25 cellular contexts compared by ENCODE assay signal in the genomic region with DNA sequence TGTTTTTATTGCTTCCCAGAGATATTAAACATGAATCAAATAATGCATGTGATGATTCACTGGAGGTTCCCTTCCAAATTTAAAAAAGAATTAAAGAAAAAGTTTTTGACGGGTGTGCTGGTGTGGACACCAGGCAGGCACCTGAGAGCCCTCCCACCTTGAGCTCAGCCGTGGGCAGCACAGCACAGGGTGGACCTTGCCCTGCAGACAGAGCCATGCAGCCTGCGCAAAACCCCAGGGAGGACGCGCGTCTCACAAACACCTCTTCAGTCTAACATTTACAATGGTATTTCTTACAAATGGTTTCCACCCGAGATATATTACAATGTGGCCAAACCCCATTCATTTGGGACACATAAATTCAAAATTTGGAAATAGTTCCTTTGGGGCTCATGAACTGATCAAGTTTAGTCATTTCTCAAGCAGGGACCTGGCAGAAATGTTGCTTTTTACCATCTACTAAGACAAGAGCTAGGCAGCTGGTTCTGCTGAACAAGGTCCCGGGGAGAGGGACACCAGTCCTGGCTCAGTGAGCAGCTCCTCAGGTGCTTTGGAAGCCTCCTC. TPM values are rescaled to one million over a fixed set of nuclear protein-coding genes. Genes with fewer than 3 reads are reported as not detected.
DNase-seq lines count a peak whose midpoint lies in the region; ATAC-seq, FAIRE-seq and TF ChIP-seq lines count a peak whose summit lies in the region.
"Had no signal": no experiment of that assay in that cellular context is flagged by ENCODE, and none has a peak within 500 bp of the region (broad histone marks: within the 10 kb centered on the region; RNA-seq: fewer than 3 reads in every experiment).

No MANE protein-coding gene starts in this region.

- WGBS in small intestine, 3 donors = 48 to 74% (median 71%) methylated on average over 8 of the region's 8 CpGs

- POLR2A ChIA-PET in CD4-positive, alpha-beta T cell (lab: Charles Lee) = interaction anchor here (1.4 kb wide), 1 partner anchor 283 kb away, joined by 3 read pairs; no protein-coding TSS in a partner anchor
- POLR2A ChIA-PET in PC-3 (lab: Charles Lee; ENCODE audit: unreplicated experiment) = no interaction called here
- POLR2A ChIA-PET in GM10248 (lab: Yijun Ruan, JAX) = no interaction called here

- peaks cover 66% of the 10 kb centered on the region for H3K79me2 ChIP-seq in PC-3 (ENCODE audit: low read length)

- BruUV-seq in PC-3 (replicated peaks; lab: Mats Ljungman, UMichigan) = no TSS peak

- H3K27me3 ChIP-seq in CD4-positive, alpha-beta T cell (ENCODE audit: control insufficient read depth, insufficient read depth, low read length) = no peaks in the 10 kb centered on the region
- H3K27me3 ChIP-seq in PC-3 (ENCODE audit: low read length) = no peaks in the 10 kb centered on the region
- no peaks in the 10 kb centered on the region for H3K27me3 ChIP-seq in small intestine (ENCODE audit: control insufficient read depth in 2 of 2, insufficient read depth in 2 of 2, low read length in 2 of 2)

- peak overlapping the region; percentile 86 for H3K27ac Mint-ChIP-seq in CD4-positive, alpha-beta T cell
- H3K27ac Mint-ChIP-seq: activated CD4-positive, alpha-beta memory T cell treated with anti-CD3 and anti-CD28 coated beads for 36 hours; nephron progenitor cell had no signal

- H3K4me3 Mint-ChIP-seq in CD4-positive, alpha-beta T cell = no peak overlapping the region
- H3K4me3 Mint-ChIP-seq: activated B cell treated with CpG ODN at 0.5 μM for 24 hours; activated CD4-positive, alpha-beta memory T cell treated with anti-CD3 and anti-CD28 coated beads for 36 hours; central memory CD8-positive, alpha-beta T cell; nephron progenitor cell had no signal

- no peak for TF ChIP-seq CTCF in CD4-positive, alpha-beta T cell (IDR thresholded peaks at IDR 0.05)
- TF ChIP-seq CTCF in PC-3 (conservative IDR thresholded peaks at IDR 0.05; ENCODE audit: low read depth, low read length) = no peak
- no peak for TF ChIP-seq CTCF in coronary artery (IDR thresholded peaks at IDR 0.05)
- TF ChIP-seq CTCF in GM10248 (IDR thresholded peaks at IDR 0.05; ENCODE audit: control extremely low read depth, extremely low read depth, low read depth, missing control alignments) = no peak

- H4K20me1 ChIP-seq in PC-3 (ENCODE audit: low read length) = no peaks in the 10 kb centered on the region

- no peaks in the 10 kb centered on the region for H3K9me3 ChIP-seq in CD4-positive, alpha-beta T cell (ENCODE audit: control insufficient read depth, low read length)
- H3K9me3 ChIP-seq in PC-3 (ENCODE audit: low read length) (no peaks in the 10 kb centered on the region), small intestine (ENCODE audit: control insufficient read depth, low read depth) (no peaks in the 10 kb centered on the region)

- ATAC-seq in CD4-positive, alpha-beta T cell (ENCODE audit: poor library complexity) = no peak
- no peak; the same call in 1 of the 2 replicates for ATAC-seq in PC-3
- ATAC-seq in left lobe of liver = peak; percentile 57
- ATAC-seq: sciatic nerve had no signal

- H3K4me3 ChIP-seq in PC-3 (ENCODE audit: low read length) (no peak overlapping the region), small intestine (ENCODE audit: low read depth in 1 of 2, low read length in 2 of 2) (no peak overlapping the region), coronary artery (no peak overlapping the region)

- H2AFZ ChIP-seq in PC-3 (ENCODE audit: low read length) = no peak overlapping the region

- peaks cover 73% of the 10 kb centered on the region for H3K4me1 ChIP-seq in PC-3 (ENCODE audit: insufficient read depth, low read length)
- H3K4me1 ChIP-seq in small intestine (ENCODE audit: control insufficient read depth in 2 of 2, insufficient read depth in 1 of 2, low read depth in 1 of 2, low read length in 1 of 2) = peaks cover 9 to 16% of the 10 kb centered on the region in 2 donors

- no peak overlapping the region for H3K27ac ChIP-seq in CD4-positive, alpha-beta T cell (ENCODE audit: low read depth, low read length)
- H3K27ac ChIP-seq in PC-3 (ENCODE audit: low read length) (peak overlapping the region; percentile 99), small intestine (ENCODE audit: low read depth in 1 of 2, low read length in 1 of 2) (peak overlapping the region; percentile 37 to 59), coronary artery (no peak overlapping the region)
- H3K27ac ChIP-seq: epithelial cell of prostate had no signal

- H3K36me3 Mint-ChIP-seq in CD4-positive, alpha-beta T cell (ENCODE audit: low read depth) = peaks cover 46% of the 10 kb centered on the region

- H3K9me3 Mint-ChIP-seq in CD4-positive, alpha-beta T cell = no peaks in the 10 kb centered on the region
- H3K9me3 Mint-ChIP-seq: activated B cell treated with CpG ODN at 0.5 μM for 24 hours; activated CD4-positive, alpha-beta memory T cell treated with anti-CD3 and anti-CD28 coated beads for 36 hours; central memory CD8-positive, alpha-beta T cell had no signal

- FAIRE-seq in small intestine (lab: Jason Lieb, UNC) = no peak
- FAIRE-seq: GM12891 had no signal

- H3K36me3 ChIP-seq in PC-3 (ENCODE audit: low read depth, low read length) (peaks cover 47% of the 10 kb centered on the region), small intestine (ENCODE audit: control insufficient read depth in 2 of 2, insufficient read depth in 2 of 2, low read length in 2 of 2) (peaks cover 0 to 3% of the 10 kb centered on the region in 2 donors)

- H3K4me2 ChIP-seq in PC-3 (ENCODE audit: low read length) = peak overlapping the region; percentile 23

- intact Hi-C loops in CD4-positive, alpha-beta T cell (cut with DNase I, micrococcal nuclease) = loop anchor here in 1 of 2 experiments (10.0 kb wide), 1 partner anchor 328 kb away; no protein-coding TSS in a partner anchor
- intact Hi-C loops in PC-3 (cut with micrococcal nuclease) = no loop called here

- H3K27me3 Mint-ChIP-seq in CD4-positive, alpha-beta T cell = no peaks in the 10 kb centered on the region
- H3K27me3 Mint-ChIP-seq: activated B cell treated with CpG ODN at 0.5 μM for 24 hours; activated CD4-positive, alpha-beta memory T cell treated with anti-CD3 and anti-CD28 coated beads for 36 hours; central memory CD8-positive, alpha-beta T cell had no signal

- peaks cover 29% of the 10 kb centered on the region for H3F3A ChIP-seq in PC-3 (ENCODE audit: low read length, unreplicated experiment)

- peak overlapping the region; percentile 48 for H3K9ac ChIP-seq in PC-3 (ENCODE audit: low read length)

- peaks cover 61% of the 10 kb centered on the region for H3K4me1 Mint-ChIP-seq in CD4-positive, alpha-beta T cell (ENCODE audit: low read depth)

- no peaks in the 10 kb centered on the region for H3K9me2 ChIP-seq in PC-3 (replicated peaks; ENCODE audit: low read length)

- no peak for DNase-seq in CD4-positive, alpha-beta T cell
- DNase-seq in PC-3 (no peak), left lobe of liver (ENCODE audit: low spot score) (peak; percentile 75), small intestine (peak; percentile 59), coronary artery (ENCODE audit: low spot score) (no peak), NCI-H82 (lab: John Stamatoyannopoulos, UW) (no peak), OCI-M2 (lab: John Stamatoyannopoulos, UW; ENCODE audit: unreplicated experiment) (no peak), GM10248 (ENCODE audit: extremely low spot score) (no peak)
- DNase-seq: activated B cell treated with CpG ODN at 0.5 μM for 24 hours; activated CD4-positive, alpha-beta memory T cell treated with anti-CD3 and anti-CD28 coated beads for 36 hours; activated gamma-delta T cell; Calu3; midbrain; NCI-H1092 treated with DMSO at 0.1 percent for 48 hours; NCI-H1930; nephron progenitor cell; posterior cingulate gyrus; SHP77 treated with DMSO at 0.1 percent for 48 hours; stimulated activated CD4-positive, alpha-beta T cell treated with anti-CD3 and anti-CD28 coated beads, Interleukin-15, amount 100 ng/mL, for 24 hours; SW 1271; trophoblast cell had no signal

- CTCF ChIA-PET in CD4-positive, alpha-beta T cell (lab: Charles Lee) = interaction anchor here (1.0 kb wide), 1 partner anchor 98 kb away, joined by 3 read pairs; no protein-coding TSS in a partner anchor
- CTCF ChIA-PET in PC-3 (lab: Charles Lee) = interaction anchor here (0.5 kb wide), 1 partner anchor 138 kb away, joined by 3 read pairs; no protein-coding TSS in a partner anchor
- CTCF ChIA-PET in GM10248 (lab: Yijun Ruan, JAX) = interaction anchor here (0.6 to 1.6 kb wide), 5 partner anchors 10 to 331 kb away, joined by 3 to 6 read pairs (median 4); no protein-coding TSS in a partner anchor

RNA-seq across cellular contexts. Expression of a gene that starts 45.4 kb away (rescaled TPM):
- total RNA-seq in CD4-positive, alpha-beta T cell = 100 to 1,000 TPM; 162 to 164 TPM
- 712 and 714 TPM in 2 replicates for total RNA-seq in PC-3 (2014; rRNA removed)
- total RNA-seq in left lobe of liver = 16.2 TPM
- 100 to 1,000 TPM in 1 of 3 donors, 10 to 100 TPM in 2; 12.5 to 109 (median 21.9) TPM for polyA plus RNA-seq in small intestine

Comparison
In these comparisons a context has a peak if more than half of its experiments do, and no peak if none do; other contexts are left out.
1. DNase-seq: peak in left lobe of liver (single experiment) and small intestine (single experiment); none in CD4-positive, alpha-beta T cell (0 of 10), PC-3 (single experiment), coronary artery (single experiment), NCI-H82 (single experiment), OCI-M2 (single experiment) and GM10248 (single experiment).
2. H3K27ac ChIP-seq: peak in PC-3 (single experiment) and small intestine (2 of 2); none in CD4-positive, alpha-beta T cell (single experiment) and coronary artery (0 of 2).